In the genomic region with DNA sequence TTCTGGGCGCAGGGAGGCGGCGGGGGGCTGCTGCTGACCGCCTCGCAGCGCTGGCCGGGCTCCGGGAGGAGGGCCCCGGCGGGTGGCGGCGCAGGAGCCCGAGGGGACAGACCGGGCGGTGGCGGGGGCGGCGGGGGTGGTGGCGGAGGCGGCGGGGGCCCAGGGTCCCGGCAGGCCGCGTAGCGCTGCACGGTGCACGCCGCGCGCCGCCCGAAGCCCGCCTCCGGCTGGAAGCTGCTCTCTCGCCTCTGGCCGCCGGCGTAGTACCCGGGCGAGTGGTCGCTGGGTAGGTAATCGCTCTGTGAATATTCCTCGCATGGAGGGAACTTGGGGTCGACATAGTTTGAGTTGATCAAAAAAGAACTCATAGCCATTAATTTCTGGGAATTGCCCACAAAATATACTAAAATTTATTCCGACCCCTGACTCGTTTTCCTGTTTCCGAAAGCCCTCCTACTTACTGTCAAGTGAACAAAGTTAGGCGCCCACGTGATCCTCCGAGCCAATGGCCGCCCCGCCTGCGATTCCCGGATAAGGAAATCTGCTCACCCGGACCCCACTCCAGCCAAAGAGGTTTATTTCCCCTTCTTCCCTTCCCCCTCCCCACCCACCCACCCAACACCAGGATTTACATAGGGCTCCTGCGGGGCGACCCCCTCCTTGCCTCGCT, we compare ENCODE assay signal across 8 cellular contexts. TPM values are rescaled to one million over a fixed set of nuclear protein-coding genes. Genes with fewer than 3 reads are reported as not detected.
DNase-seq lines count a peak whose midpoint lies in the region; TF ChIP-seq lines count a peak whose summit lies in the region.

A gene (minus strand): TSS at position 405 of the 670 bp plus-strand sequence. CDS start 31 bp downstream, at position 374.

- H3K9ac ChIP-seq in KMS-11: peak within 1 kb of the TSS; percentile 42; the same call in 1 of the 2 replicates

- no peak within 1 kb of the TSS for H3K4me3 ChIP-seq in KMS-11 (IDR thresholded peaks at IDR 0.05; ENCODE audit: insufficient read depth, low read depth, low read length)
- peak within 1 kb of the TSS; percentile 49 to 81 (median 57) for H3K4me3 ChIP-seq in breast epithelium
- peak within 1 kb of the TSS; percentile 31 for H3K4me3 ChIP-seq in lower leg skin (ENCODE audit: low read depth, poor library complexity, severe bottlenecking)

- 0 to 1% methylated on average over 23 to 31 of the region's 58 CpGs for WGBS in lower leg skin, 2 donors

- H3K4me1 ChIP-seq in KMS-11 (ENCODE audit: low read depth, poor library complexity, severe bottlenecking) (peaks cover 6% of the 10 kb centered on the region), breast epithelium (peaks cover 0 to 7% of the 10 kb centered on the region in 2 donors)

- peak within 1 kb of the TSS; percentile 41; the same call in 1 of the 2 replicates for H2AFZ ChIP-seq in KMS-11 (ENCODE audit: low read depth)

- TF ChIP-seq POLR2A in breast epithelium (IDR thresholded peaks at IDR 0.05) (no peak), lower leg skin (IDR thresholded peaks at IDR 0.05) (no peak)

- H3K27ac ChIP-seq in KMS-11 (no peak within 1 kb of the TSS), breast epithelium (peak within 1 kb of the TSS; percentile 73 to 94)

- H3K36me3 ChIP-seq in KMS-11 (ENCODE audit: insufficient read depth) (no peaks in the 10 kb centered on the region), breast epithelium (no peaks in the 10 kb centered on the region)

- intact Hi-C loops in breast epithelium (cut with DNase I; ENCODE audit: low total_unique reads) (loop anchor here (5.0 kb wide), 1 partner anchor 36 kb away; no protein-coding TSS in a partner anchor), lower leg skin (cut with DNase I; ENCODE audit: low total_unique reads) (no loop called here)

- DNase-seq in DMS79 treated with DMSO at 0.1 percent for 48 hours (lab: John Stamatoyannopoulos, UW): peak; percentile 46
- DNase-seq in DMS79 (lab: John Stamatoyannopoulos, UW): no peak
- DNase-seq in UCSD-AML1 (lab: John Stamatoyannopoulos, UW; ENCODE audit: unreplicated experiment): peak; percentile 81
- peak in 1 of 2 donors; percentile 52 for DNase-seq in breast epithelium (ENCODE audit: low spot score in 2 of 2)
- DNase-seq in lower leg skin (ENCODE audit: low spot score in 2 of 2): peak; percentile 91 to 98
- DNase-seq in stimulated activated CD8-positive, alpha-beta memory T cell treated with anti-CD3 and anti-CD28 coated beads, Interleukin-2, amount 100 ng/mL, for 1 hour (ENCODE audit: low read depth in 2 of 2): peak; percentile 35 to 51
- DNase-seq in NCI-H187 treated with DMSO at 0.1 percent for 48 hours (lab: John Stamatoyannopoulos, UW): no peak

- peak within 1 kb of the TSS; percentile 51 for H3K4me2 ChIP-seq in KMS-11

- TF ChIP-seq CTCF in KMS-11 (conservative IDR thresholded peaks at IDR 0.05; ENCODE audit: low read depth, low read length) (no peak), breast epithelium (IDR thresholded peaks at IDR 0.05) (no peak), lower leg skin (IDR thresholded peaks at IDR 0.05) (no peak)

- H4K20me1 ChIP-seq in KMS-11 (ENCODE audit: insufficient read depth): no peaks in the 10 kb centered on the region

- H3K27me3 ChIP-seq in KMS-11 (ENCODE audit: insufficient read depth, low read depth) (no peaks in the 10 kb centered on the region; the same call in 1 of the 2 replicates), breast epithelium (peaks cover 0 to 73% of the 10 kb centered on the region in 2 donors)

- H3K79me2 ChIP-seq in KMS-11 (ENCODE audit: insufficient read depth, low read depth): no peaks in the 10 kb centered on the region

- H3K9me3 ChIP-seq in breast epithelium: no peaks in the 10 kb centered on the region

RNA-seq across cellular contexts. Expression of the gene that starts here (rescaled TPM):
- 1 to 10 TPM; 2.2 to 7.5 (median 2.3) TPM for total RNA-seq in breast epithelium
- 1 to 10 TPM in 2 of 4 donors, under 1 TPM in 2; 0.42 to 2.9 (median 1.4) TPM for total RNA-seq in lower leg skin

Comparison
In these comparisons a context has a peak if more than half of its experiments do, and no peak if none do; other contexts are left out.
1. DNase-seq: peak in DMS79 treated with DMSO at 0.1 percent for 48 hours (single experiment), UCSD-AML1 (single experiment), lower leg skin (2 of 2) and stimulated activated CD8-positive, alpha-beta memory T cell treated with anti-CD3 and anti-CD28 coated beads, Interleukin-2, amount 100 ng/mL, for 1 hour (2 of 2); none in DMS79 (single experiment) and NCI-H187 treated with DMSO at 0.1 percent for 48 hours (single experiment).